Comparison of ENCODE assay signal across 32 cellular contexts in the genomic region with DNA sequence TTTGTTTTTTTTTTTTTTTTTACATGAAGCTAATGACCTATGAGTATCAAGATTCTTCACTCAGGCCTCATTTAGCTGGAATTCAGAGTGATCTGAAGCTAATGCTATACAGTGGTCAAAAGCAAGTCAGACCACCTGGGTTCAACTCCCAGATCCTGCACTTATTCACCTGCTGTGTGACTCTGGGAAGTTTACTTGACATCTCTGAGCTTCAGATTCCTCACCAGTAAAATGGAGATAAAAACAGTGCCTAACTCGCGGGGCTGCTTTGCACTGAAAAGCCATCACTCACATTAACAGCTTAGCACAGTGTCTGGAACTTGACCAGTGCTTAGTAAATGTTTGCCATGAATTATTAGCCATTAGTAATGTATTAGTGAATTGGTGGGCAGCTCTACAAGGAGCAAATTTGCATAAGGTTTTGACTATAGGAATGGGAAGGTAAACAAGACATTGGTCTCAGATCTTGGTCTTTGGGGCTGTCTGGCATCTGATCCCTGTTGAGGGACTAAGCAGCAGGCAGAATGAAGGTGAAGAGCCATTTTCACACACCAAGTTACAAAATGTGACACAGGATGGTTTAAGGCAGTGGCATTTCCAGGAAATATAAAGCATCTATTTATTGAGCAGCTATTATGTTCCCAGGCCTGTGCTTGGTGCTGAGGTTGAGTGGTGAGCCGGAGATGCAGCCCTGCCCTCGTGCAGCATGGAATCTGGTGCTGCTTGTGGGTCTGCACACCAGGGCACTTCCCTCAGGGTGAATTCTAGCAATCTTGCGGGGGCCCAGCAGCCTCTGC.
"Had no signal": no experiment of that assay in that cellular context is flagged by ENCODE, and none has a peak within 500 bp of the region (broad histone marks: within the 10 kb centered on the region; RNA-seq: fewer than 3 reads in every experiment).

No MANE protein-coding gene starts in this region.

- DNase-seq: activated CD4-positive, alpha-beta memory T cell treated with anti-CD3 and anti-CD28 coated beads, Interleukin-2, amount 10 ng/mL, durations not matched to agents 7 days and 5 days; activated CD4-positive, alpha-beta T cell treated with anti-CD3 and anti-CD28 coated beads for 1 hour; activated CD4-positive, alpha-beta T cell treated with anti-CD3 and anti-CD28 coated beads for 4 hours; activated CD4-positive, alpha-beta T cell treated with anti-CD3 and anti-CD28 coated beads, Interleukin-2, amount 10 ng/mL, durations not matched to agents 7 days and 5 days; activated CD4-positive, alpha-beta T cell treated with anti-CD3 and anti-CD28 coated beads, Interleukin-2, amount 50 U/mL, for 4 hours; activated CD8-positive, alpha-beta memory T cell treated with anti-CD3 and anti-CD28 coated beads, Interleukin-2, amount 50 U/mL, for 48 hours; activated effector memory CD4-positive, alpha-beta T cell treated with Interleukin-2 at 50 U/mL for 16 hours; activated gamma-delta T cell treated with Interleukin-2 at 50 U/mL for 16 hours; activated naive CD4-positive, alpha-beta T cell treated with Interleukin-2 at 50 U/mL for 16 hours; activated naive CD8-positive, alpha-beta T cell treated with anti-CD3 and anti-CD28 coated beads for 36 hours; activated naive CD8-positive, alpha-beta T cell treated with anti-CD3 and anti-CD28 coated beads, Interleukin-2, amount 50 U/mL, for 24 hours; activated T-cell treated with anti-CD3 and anti-CD28 coated beads for 4 hours; activated T-cell treated with anti-CD3 and anti-CD28 coated beads, Interleukin-2, amount 50 U/mL, for 4 hours; adrenal gland; amygdala; aorta; body of pancreas; central memory CD4-positive, alpha-beta T cell; cerebellar nuclear complex; colonic mucosa; effector CD8-positive, alpha-beta T cell; foreskin keratinocyte; gastrocnemius medialis; glutamatergic neuron; heart left ventricle; T-helper 2 cell had no signal

- ATAC-seq: activated naive CD8-positive, alpha-beta T cell treated with anti-CD3 and anti-CD28 coated beads, Interleukin-2, amount 50 U/mL, for 24 hours; activated T-cell treated with anti-CD3 and anti-CD28 coated beads, Interleukin-2, amount 50 U/mL, for 4 hours; activated T-helper 17 cell treated with anti-CD3 and anti-CD28 coated beads, Interleukin-2, amount 50 U/mL, for 72 hours; body of pancreas; gastrocnemius medialis; heart left ventricle; WTC11 had no signal

- H3K4me1 ChIP-seq: adrenal gland, body of pancreas, colonic mucosa, foreskin keratinocyte, gastrocnemius medialis had no signal

- H3K27ac ChIP-seq: adrenal gland, body of pancreas, cardiac muscle cell, colonic mucosa, esophagus muscularis mucosa, foreskin keratinocyte, gastrocnemius medialis, heart left ventricle, VCaP had no signal

- H3K36me3 ChIP-seq: adrenal gland, cardiac muscle cell, colonic mucosa, esophagus muscularis mucosa, gastrocnemius medialis, heart left ventricle had no signal

- H3K27ac Mint-ChIP-seq: activated CD4-positive, alpha-beta memory T cell treated with anti-CD3 and anti-CD28 coated beads, Interleukin-2, amount 10 ng/mL, durations not matched to agents 7 days and 5 days; activated CD4-positive, alpha-beta T cell treated with anti-CD3 and anti-CD28 coated beads, Interleukin-2, amount 10 ng/mL, durations not matched to agents 7 days and 5 days; activated naive CD4-positive, alpha-beta T cell treated with anti-CD3 and anti-CD28 coated beads, Interleukin-2, amount 50 U/mL, for 24 hours; activated naive CD8-positive, alpha-beta T cell treated with anti-CD3 and anti-CD28 coated beads for 36 hours; activated naive CD8-positive, alpha-beta T cell treated with anti-CD3 and anti-CD28 coated beads, Interleukin-2, amount 50 U/mL, for 24 hours; activated T-helper 17 cell treated with anti-CD3 and anti-CD28 coated beads, Interleukin-2, amount 50 U/mL, for 72 hours; WTC11 had no signal

- H3K36me3 Mint-ChIP-seq: activated naive CD4-positive, alpha-beta T cell treated with anti-CD3 and anti-CD28 coated beads, Interleukin-2, amount 50 U/mL, for 24 hours; WTC11 had no signal

- H3K27me3 ChIP-seq: adrenal gland, body of pancreas, colonic mucosa had no signal

- H3K4me3 Mint-ChIP-seq: activated CD4-positive, alpha-beta memory T cell treated with anti-CD3 and anti-CD28 coated beads, Interleukin-2, amount 10 ng/mL, durations not matched to agents 7 days and 5 days; activated CD4-positive, alpha-beta T cell treated with anti-CD3 and anti-CD28 coated beads, Interleukin-2, amount 10 ng/mL, durations not matched to agents 7 days and 5 days; activated naive CD4-positive, alpha-beta T cell treated with anti-CD3 and anti-CD28 coated beads, Interleukin-2, amount 50 U/mL, for 24 hours; activated naive CD8-positive, alpha-beta T cell treated with anti-CD3 and anti-CD28 coated beads for 36 hours; activated naive CD8-positive, alpha-beta T cell treated with anti-CD3 and anti-CD28 coated beads, Interleukin-2, amount 50 U/mL, for 24 hours; activated T-cell treated with anti-CD3 and anti-CD28 coated beads, Interleukin-2, amount 50 U/mL, for 4 hours; activated T-helper 17 cell treated with anti-CD3 and anti-CD28 coated beads, Interleukin-2, amount 50 U/mL, for 72 hours; WTC11 had no signal

- H3K4me3 ChIP-seq: adrenal gland, body of pancreas, cardiac muscle cell, colonic mucosa, esophagus muscularis mucosa, gastrocnemius medialis, heart left ventricle had no signal

- H3K9me3 ChIP-seq: adrenal gland, body of pancreas, colonic mucosa, esophagus muscularis mucosa, gastrocnemius medialis, heart left ventricle had no signal

- H3K9me3 Mint-ChIP-seq: activated CD4-positive, alpha-beta memory T cell treated with anti-CD3 and anti-CD28 coated beads, Interleukin-2, amount 10 ng/mL, durations not matched to agents 7 days and 5 days; activated CD4-positive, alpha-beta T cell treated with anti-CD3 and anti-CD28 coated beads, Interleukin-2, amount 10 ng/mL, durations not matched to agents 7 days and 5 days; activated naive CD4-positive, alpha-beta T cell treated with anti-CD3 and anti-CD28 coated beads, Interleukin-2, amount 50 U/mL, for 24 hours; activated naive CD8-positive, alpha-beta T cell treated with anti-CD3 and anti-CD28 coated beads for 36 hours; activated naive CD8-positive, alpha-beta T cell treated with anti-CD3 and anti-CD28 coated beads, Interleukin-2, amount 50 U/mL, for 24 hours; activated T-cell treated with anti-CD3 and anti-CD28 coated beads, Interleukin-2, amount 50 U/mL, for 4 hours; activated T-helper 17 cell treated with anti-CD3 and anti-CD28 coated beads, Interleukin-2, amount 50 U/mL, for 72 hours; WTC11 had no signal
